9 cellular contexts compared by ENCODE assay signal in the genomic region with DNA sequence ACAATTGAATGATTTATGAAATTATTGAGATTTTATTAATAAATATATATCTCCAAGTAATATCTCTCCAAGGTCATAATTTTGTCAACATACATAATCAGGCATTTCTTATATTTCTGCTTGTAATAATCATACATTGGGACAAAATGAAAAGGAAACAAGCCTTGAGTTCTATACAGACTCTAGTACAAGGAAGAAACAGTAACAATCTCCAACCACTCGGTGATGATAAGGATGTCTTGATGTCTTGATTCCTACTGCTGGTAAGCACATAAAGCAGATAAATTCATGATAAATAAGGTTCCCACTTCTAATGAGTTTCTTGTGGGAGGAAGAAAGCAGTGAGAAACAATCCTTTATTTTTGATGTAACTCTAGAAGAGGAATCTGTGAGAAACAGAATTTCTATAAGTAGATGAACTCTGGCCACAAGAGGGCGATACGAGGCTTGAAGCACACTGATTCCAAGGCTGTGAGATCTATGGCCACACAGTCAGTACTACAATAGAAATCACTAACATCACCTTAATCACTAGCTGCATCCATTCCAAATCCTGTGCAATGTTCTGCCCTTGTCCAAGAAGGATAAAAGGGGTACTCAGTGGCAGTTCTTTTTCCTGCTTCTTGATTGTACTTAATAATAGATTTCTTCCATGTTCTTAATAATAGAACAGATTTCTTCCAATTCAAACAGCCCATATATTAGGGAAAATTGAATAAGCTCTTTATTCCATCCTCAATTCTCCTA. TPM values are rescaled to one million over a fixed set of nuclear protein-coding genes. Genes with fewer than 3 reads are reported as not detected.
DNase-seq lines count a peak whose midpoint lies in the region; ATAC-seq and TF ChIP-seq lines count a peak whose summit lies in the region.
"Had no signal": no experiment of that assay in that cellular context is flagged by ENCODE, and none has a peak within 500 bp of the region (broad histone marks: within the 10 kb centered on the region; RNA-seq: fewer than 3 reads in every experiment).

No MANE protein-coding gene starts in this region.

- no TSS peak for BruUV-seq in PC-3 (replicated peaks; lab: Mats Ljungman, UMichigan)

- TF ChIP-seq CTCF in PC-3 (conservative IDR thresholded peaks at IDR 0.05; ENCODE audit: low read depth, low read length), result peak; percentile 89
- peak; percentile 63 to 79 (median 76) for TF ChIP-seq CTCF in nephron (IDR thresholded peaks at IDR 0.05; ENCODE audit: unreplicated experiment in 3 of 3)

- H3K4me1 Mint-ChIP-seq in nephron, result no peaks in the 10 kb centered on the region

- H3K36me3 Mint-ChIP-seq in nephron (ENCODE audit: low read depth), result no peaks in the 10 kb centered on the region

- H3K27ac Mint-ChIP-seq in nephron, result no peak overlapping the region

- no peaks in the 10 kb centered on the region for H4K20me1 ChIP-seq in PC-3 (ENCODE audit: low read length)
- H4K20me1 ChIP-seq: BLaER1 had no signal

- no peaks in the 10 kb centered on the region for H3K36me3 ChIP-seq in PC-3 (ENCODE audit: low read depth, low read length)
- H3K36me3 ChIP-seq: BLaER1 had no signal

- H3K27ac ChIP-seq in PC-3 (ENCODE audit: low read length), result no peak overlapping the region
- H3K27ac ChIP-seq: BLaER1 had no signal

- POLR2A ChIA-PET in PC-3 (lab: Charles Lee; ENCODE audit: unreplicated experiment), result no interaction called here

- H3K9me2 ChIP-seq in PC-3 (replicated peaks; ENCODE audit: low read length), result no peaks in the 10 kb centered on the region

- H2AFZ ChIP-seq in PC-3 (ENCODE audit: low read length), result no peak overlapping the region

- H3K4me2 ChIP-seq in PC-3 (ENCODE audit: low read length), result no peak overlapping the region
- H3K4me2 ChIP-seq: BLaER1 had no signal

- no peak overlapping the region for H3K4me3 Mint-ChIP-seq in nephron

- CTCF ChIA-PET in PC-3 (lab: Charles Lee), result interaction anchor here (0.7 to 1.9 kb wide), 4 partner anchors 33 to 279 kb away, joined by 3 to 6 read pairs (median 4); no protein-coding TSS in a partner anchor

- H3K79me2 ChIP-seq in PC-3 (ENCODE audit: low read length), result no peaks in the 10 kb centered on the region

- H3K27me3 ChIP-seq in PC-3 (ENCODE audit: low read length), result no peaks in the 10 kb centered on the region
- H3K27me3 ChIP-seq: BLaER1 had no signal

- H3K4me3 ChIP-seq in PC-3 (ENCODE audit: low read length), result no peak overlapping the region
- H3K4me3 ChIP-seq: BLaER1 had no signal

- no peaks in the 10 kb centered on the region for H3K4me1 ChIP-seq in PC-3 (ENCODE audit: insufficient read depth, low read length)

- ATAC-seq in PC-3, result peak; percentile 96

- no peaks in the 10 kb centered on the region for H3K27me3 Mint-ChIP-seq in nephron (ENCODE audit: low read depth)

- intact Hi-C loops in PC-3 (cut with micrococcal nuclease), result loop anchor here (1.0 to 2.0 kb wide), 3 partner anchors 42 to 280 kb away; partner anchors contain the start of gene LRRC8B

- DNase-seq in SIG-M5 treated with dmso at 0.1 percent for 504 hours (lab: John Stamatoyannopoulos, UW; ENCODE audit: unreplicated experiment), result peak; percentile 78
- no peak for DNase-seq in SIG-M5 (lab: John Stamatoyannopoulos, UW)
- DNase-seq in Kasumi-1 (lab: John Stamatoyannopoulos, UW), result peak; percentile 90 to 91
- DNase-seq in PC-3, result peak; percentile 86
- DNase-seq in activated T-cell treated with anti-CD3 and anti-CD28 coated beads, Interleukin-2, amount 50 U/mL, for 1 hour, result peak; percentile 61
- peak; percentile 77 for DNase-seq in fibroblast of gingiva (ENCODE audit: low read depth)
- peak; percentile 73 for DNase-seq in stimulated activated naive CD4-positive, alpha-beta T cell treated with Interleukin-2 at 50 U/mL for 16 hours (lab: John Stamatoyannopoulos, UW)

- H3K9me3 ChIP-seq in PC-3 (ENCODE audit: low read length), result no peaks in the 10 kb centered on the region

- H3K9me3 Mint-ChIP-seq in nephron, result peaks cover 11% of the 10 kb centered on the region

- no peak overlapping the region for H3K9ac ChIP-seq in PC-3 (ENCODE audit: low read length)
- H3K9ac ChIP-seq: BLaER1 had no signal

- no peaks in the 10 kb centered on the region for H3F3A ChIP-seq in PC-3 (ENCODE audit: low read length, unreplicated experiment)

RNA-seq across cellular contexts. Expression of gene LRRC8B, which starts 41.4 kb away (rescaled TPM):
- 8.4 and 12.3 TPM in 2 replicates for total RNA-seq in PC-3 (2014; rRNA removed)
